13 cellular contexts compared by ENCODE assay signal in genomic region chr3:37652851-37653250, GRCh38.
"Had no signal": no experiment of that assay in that cellular context is flagged by ENCODE, and none has a peak within 500 bp of the region (broad histone marks: within the 10 kb centered on the region; RNA-seq: fewer than 3 reads in every experiment).

No MANE protein-coding gene starts in this region.

- H3K9me3 ChIP-seq: mucosa of descending colon, testis had no signal

- DNase-seq: activated CD4-positive, alpha-beta T cell treated with anti-CD3 and anti-CD28 coated beads, Interleukin-2, amount 50 U/mL, for 48 hours; activated gamma-delta T cell treated with Interleukin-2 at 50 U/mL for 16 hours; activated naive CD8-positive, alpha-beta T cell treated with anti-CD3 and anti-CD28 coated beads for 36 hours; activated T-cell treated with anti-CD3 and anti-CD28 coated beads, Interleukin-2, amount 50 U/mL, for 72 hours; hypothalamus; mucosa of descending colon; naive thymus-derived CD8-positive, alpha-beta T cell; SIG-M5; stimulated activated CD4-positive, alpha-beta T cell treated with anti-CD3 and anti-CD28 coated beads, Interleukin-4, amount 100 ng/mL, for 1 hour; stimulated activated CD8-positive, alpha-beta memory T cell treated with anti-CD3 and anti-CD28 coated beads, Interleukin-4, amount 100 ng/mL, for 48 hours; stimulated activated naive CD8-positive, alpha-beta T cell treated with anti-CD3 and anti-CD28 coated beads, Interleukin-15, Interleukin-2, amounts not matched to agents 100 U/mL and 50 U/mL, for 24 hours; testis had no signal

- ATAC-seq: activated CD4-positive, CD25-positive, alpha-beta regulatory T cell treated with anti-CD3 and anti-CD28 coated beads, Interleukin-2, amount 50 U/mL, for 24 hours; activated T-cell treated with anti-CD3 and anti-CD28 coated beads, Interleukin-2, amount 50 U/mL, for 72 hours; mucosa of descending colon; naive thymus-derived CD8-positive, alpha-beta T cell; stimulated activated naive CD8-positive, alpha-beta T cell treated with anti-CD3 and anti-CD28 coated beads, Interleukin-15, Interleukin-2, amounts not matched to agents 100 U/mL and 50 U/mL, for 24 hours had no signal

- H3K27me3 ChIP-seq: testis had no signal

- H3K4me3 ChIP-seq: mucosa of descending colon, testis had no signal
